ENCODE assay signal across 10 cellular contexts in the genomic region with DNA sequence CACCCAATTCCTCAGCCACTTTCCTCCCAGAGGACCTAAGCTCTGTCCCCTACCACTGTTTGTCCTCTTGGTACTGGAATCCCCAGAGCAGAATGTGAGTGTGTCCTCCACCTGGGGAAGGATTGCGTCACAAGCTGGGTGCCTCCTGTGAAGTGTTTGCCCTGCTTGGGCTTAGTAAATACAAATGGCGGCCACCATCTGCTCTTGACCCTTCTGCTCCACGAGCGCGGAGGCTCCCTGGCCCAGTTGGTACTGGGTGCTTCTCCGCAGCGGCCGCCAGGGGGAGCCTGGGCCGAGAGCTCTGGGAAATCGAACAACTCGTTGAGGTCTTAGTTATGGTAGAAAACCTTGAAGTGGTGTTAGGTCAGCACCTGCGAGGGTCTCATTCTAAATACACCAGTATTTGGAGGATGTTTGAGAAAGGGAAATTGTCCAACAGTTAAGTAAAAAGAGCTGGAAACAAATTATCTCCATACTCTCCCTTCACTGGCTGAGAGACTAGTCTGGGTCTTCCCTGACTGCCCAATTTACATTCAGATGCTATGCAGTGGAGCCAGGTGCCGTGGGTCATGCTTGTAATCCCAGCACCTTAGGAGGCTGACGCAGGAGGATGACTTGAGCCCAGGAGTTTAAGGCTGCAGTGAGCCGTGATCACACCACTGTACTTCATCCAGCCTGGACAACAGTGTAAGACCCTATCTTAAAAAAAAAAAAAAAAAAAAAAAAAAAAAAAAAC.
A peak's percentile ranks its signal among the peaks of the same experiment; 100 is the strongest.
DNase-seq lines count a peak whose midpoint lies in the region; ATAC-seq and TF ChIP-seq lines count a peak whose summit lies in the region.
"Had no signal": no experiment of that assay in that cellular context is flagged by ENCODE, and none has a peak within 500 bp of the region (broad histone marks: within the 10 kb centered on the region; RNA-seq: fewer than 3 reads in every experiment).

No MANE protein-coding gene starts in this region.

- DNase-seq in DMS53 (lab: John Stamatoyannopoulos, UW) (peak; percentile 99), HFF-Myc (ENCODE audit: extremely low read depth, low read depth) (no peak), hypothalamus (lab: John Stamatoyannopoulos, UW) (peak in 27 of 51 donors; percentile 1 to 66 (median 12))
- DNase-seq in activated naive CD4-positive, alpha-beta T cell treated with anti-CD3 and anti-CD28 coated beads, Interleukin-2, amount 50 U/mL, for 72 hours (ENCODE audit: low spot score in 2 of 2), result peak; percentile 54 to 62
- DNase-seq in stimulated activated CD4-positive, alpha-beta T cell treated with anti-CD3 and anti-CD28 coated beads, Interleukin-4, amount 100 ng/mL, for 1 hour, result peak; percentile 49
- no peak for DNase-seq in effector CD4-positive, alpha-beta T cell

- no peaks in the 10 kb centered on the region for H3K79me2 ChIP-seq in OCI-LY3 (ENCODE audit: low read length)

- no peak overlapping the region for H3K9ac ChIP-seq in OCI-LY3 (ENCODE audit: low read length)

- no peak overlapping the region for H3K4me2 ChIP-seq in OCI-LY3 (ENCODE audit: low read length)

- no peaks in the 10 kb centered on the region for H3K4me1 ChIP-seq in OCI-LY3 (ENCODE audit: low read length)

- no peaks in the 10 kb centered on the region for H3K36me3 Mint-ChIP-seq in activated naive CD4-positive, alpha-beta T cell treated with anti-CD3 and anti-CD28 coated beads, Interleukin-2, amount 50 U/mL, for 72 hours
- H3K36me3 Mint-ChIP-seq: IgD-negative memory B cell, immature natural killer cell had no signal

- H3K4me3 ChIP-seq in HFF-Myc (replicated peaks; ENCODE audit: low read depth, low read length) (no peak overlapping the region), OCI-LY3 (ENCODE audit: low read length) (no peak overlapping the region)

- no peaks in the 10 kb centered on the region for H4K20me1 ChIP-seq in OCI-LY3 (ENCODE audit: insufficient read depth, low read length)

- H3K27ac ChIP-seq in OCI-LY3 (ENCODE audit: low read length), result no peak overlapping the region

- peak; percentile 29 to 56 for ATAC-seq in activated naive CD4-positive, alpha-beta T cell treated with anti-CD3 and anti-CD28 coated beads, Interleukin-2, amount 50 U/mL, for 72 hours
- no peak for ATAC-seq in HG03439 (IDR thresholded peaks at IDR 0.05; ENCODE audit: unreplicated experiment)

- TF ChIP-seq CTCF in HFF-Myc (IDR thresholded peaks at IDR 0.05; ENCODE audit: low read depth, low read length, missing control alignments), result peak; percentile 46
- TF ChIP-seq CTCF in OCI-LY3 (IDR thresholded peaks at IDR 0.05; ENCODE audit: low read depth, low read length), result peak; percentile 85

- H3K36me3 ChIP-seq in OCI-LY3 (replicated peaks; ENCODE audit: low read depth, low read length), result no peaks in the 10 kb centered on the region

- no peak overlapping the region for H2AFZ ChIP-seq in OCI-LY3 (ENCODE audit: low read depth, low read length)

- H3K9me3 Mint-ChIP-seq in activated naive CD4-positive, alpha-beta T cell treated with anti-CD3 and anti-CD28 coated beads, Interleukin-2, amount 50 U/mL, for 72 hours, result no peaks in the 10 kb centered on the region

- no peaks in the 10 kb centered on the region for H3K9me3 ChIP-seq in OCI-LY3 (ENCODE audit: insufficient read depth, low read length)

- peaks cover 12% of the 10 kb centered on the region; the same call in 1 of the 2 replicates for H3K27me3 ChIP-seq in OCI-LY3 (ENCODE audit: low read depth, low read length)

- no peak overlapping the region for H3K27ac Mint-ChIP-seq in activated naive CD4-positive, alpha-beta T cell treated with anti-CD3 and anti-CD28 coated beads, Interleukin-2, amount 50 U/mL, for 72 hours
- H3K27ac Mint-ChIP-seq: IgD-negative memory B cell, immature natural killer cell had no signal

Comparison
In these comparisons a context has a peak if more than half of its experiments do, and no peak if none do; other contexts are left out.
1. DNase-seq: peak in DMS53 (single experiment), activated naive CD4-positive, alpha-beta T cell treated with anti-CD3 and anti-CD28 coated beads, Interleukin-2, amount 50 U/mL, for 72 hours (2 of 2), hypothalamus (27 of 51) and stimulated activated CD4-positive, alpha-beta T cell treated with anti-CD3 and anti-CD28 coated beads, Interleukin-4, amount 100 ng/mL, for 1 hour (single experiment); none in HFF-Myc (single experiment) and effector CD4-positive, alpha-beta T cell (single experiment).